ENCODE assay signal across 8 cellular contexts in the genomic region with DNA sequence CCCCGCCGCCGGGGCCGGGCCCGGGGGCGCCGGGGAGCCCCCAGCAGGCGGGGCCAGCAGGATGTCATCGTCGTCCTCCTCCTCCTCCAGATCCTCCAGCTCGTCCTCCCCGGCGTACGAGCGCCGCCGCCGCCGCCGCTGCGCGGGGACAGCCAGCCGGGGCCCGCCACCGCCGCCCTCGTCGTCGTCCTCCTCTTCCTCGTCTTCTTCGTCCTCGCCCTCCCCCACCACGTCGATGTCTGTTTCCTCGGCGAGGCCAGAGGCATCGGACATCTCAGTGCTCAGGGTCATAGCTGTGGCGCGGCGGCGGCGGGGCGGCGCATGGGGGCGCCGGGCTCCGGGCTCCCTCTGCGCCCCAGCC. TPM values are rescaled to one million over a fixed set of nuclear protein-coding genes. Genes with fewer than 3 reads are reported as not detected.
A peak's percentile ranks its signal among the peaks of the same experiment; 100 is the strongest.
DNase-seq lines count a peak whose midpoint lies in the region; ATAC-seq and TF ChIP-seq lines count a peak whose summit lies in the region.

No MANE protein-coding gene starts in this region.

- TF ChIP-seq POLR2A in HCT116 (IDR thresholded peaks at IDR 0.05; ENCODE audit: borderline replicate concordance, extremely low read depth, insufficient read depth, insufficient read length) (no peak), stomach (IDR thresholded peaks at IDR 0.05) (no peak)

- peak; percentile 36 for ATAC-seq in HCT116
- ATAC-seq in left cardiac atrium, result no peak
- no peak for ATAC-seq in HG03469 (IDR thresholded peaks at IDR 0.05; ENCODE audit: unreplicated experiment)

- H3K79me2 ChIP-seq in HCT116 (ENCODE audit: insufficient read depth, low read length), result peaks cover 21% of the 10 kb centered on the region

- TF ChIP-seq RAD21 in HCT116 (IDR thresholded peaks at IDR 0.05; ENCODE audit: low read depth), result no peak

- no peaks in the 10 kb centered on the region for H3K9me3 ChIP-seq in HCT116 (ENCODE audit: control insufficient read depth in 1 of 2, insufficient read depth in 1 of 2, low read depth in 1 of 2, low read length in 2 of 2)
- H3K9me3 ChIP-seq in stomach, result peaks cover 0 to 6% (median 0%) of the 10 kb centered on the region in 4 donors

- TF ChIP-seq CTCF in HCT116 (IDR thresholded peaks at IDR 0.05 in 2 of 3, conservative IDR thresholded peaks at IDR 0.05 in 1 of 3; ENCODE audit: borderline replicate concordance in 1 of 3, insufficient read depth in 1 of 3, low read depth in 2 of 3, low read length in 2 of 3) (no peak), WI38 (IDR thresholded peaks at IDR 0.05; ENCODE audit: low read depth, low read length) (no peak), stomach (IDR thresholded peaks at IDR 0.05) (no peak)

- peak overlapping the region; percentile 71 for H3K9ac ChIP-seq in HCT116 (ENCODE audit: low read length)

- DNase-seq in COLO668 (lab: John Stamatoyannopoulos, UW; ENCODE audit: unreplicated experiment) (peak; percentile 63), HCT116 (ENCODE audit: low read depth, low spot score) (no peak), left cardiac atrium (peak; percentile 21), stomach (no peak), inferior parietal cortex (ENCODE audit: extremely low spot score) (no peak), HCEC 1CT (no peak)

- RAD21 ChIA-PET in HCT116 (lab: Charles Lee; ENCODE audit: low non-redundant PET in 1 of 2, low total read pairs in 2 of 2, uncharacterized antibody in 2 of 2, unreplicated experiment in 2 of 2), result interaction anchor here in 1 of 2 experiments (0.9 to 1.0 kb wide), 2 partner anchors 230 to 232 kb away, joined by 4 to 7 read pairs; no protein-coding TSS in a partner anchor

- no peaks in the 10 kb centered on the region for H3K9me2 ChIP-seq in HCT116 (ENCODE audit: insufficient read depth)

- H3K36me3 ChIP-seq in HCT116 (ENCODE audit: control insufficient read depth in 1 of 2, insufficient read depth in 2 of 2, low read length in 2 of 2) (no peaks in the 10 kb centered on the region), stomach (no peaks in the 10 kb centered on the region)

- peak overlapping the region; percentile 74 for H3K4me2 ChIP-seq in HCT116 (ENCODE audit: low read length)

- H3K27me3 ChIP-seq in HCT116 (ENCODE audit: insufficient read depth, low read length) (no peaks in the 10 kb centered on the region), stomach (peaks cover 59 to 98% (median 93%) of the 10 kb centered on the region in 3 donors)

- WGBS in stomach, 5 donors, result 1 to 4% (median 2%) methylated on average over 25 to 48 of the region's 48 CpGs; no CpG with 5 or more reads in 1 of the 5 donors

- H2AFZ ChIP-seq in HCT116 (ENCODE audit: low read depth, low read length, poor library complexity, severe bottlenecking), result no peak overlapping the region

- peak overlapping the region; percentile 64 to 67 for H3K4me3 ChIP-seq in HCT116 (replicated peaks in 1 of 2; ENCODE audit: low read depth in 1 of 2, low read length in 2 of 2)
- peak overlapping the region; percentile 71 for H3K4me3 ChIP-seq in WI38 (ENCODE audit: low read depth, low read length)
- peak overlapping the region; percentile 33 to 61 (median 48) for H3K4me3 ChIP-seq in stomach

- H3K27ac ChIP-seq in HCT116 (ENCODE audit: low read depth, low read length) (peak overlapping the region; percentile 89), stomach (no peak overlapping the region)

- H4K20me1 ChIP-seq in HCT116 (ENCODE audit: insufficient read depth), result no peaks in the 10 kb centered on the region

- no TSS peak for BruUV-seq in HCT116 (replicated peaks; lab: Mats Ljungman, UMichigan)

- CTCF ChIA-PET in HCT116 (lab: Charles Lee), result interaction anchor here (0.9 to 2.9 kb wide), 4 partner anchors 11 to 232 kb away, joined by 3 to 23 read pairs (median 5); partner anchors contain the start of gene BTF3

- POLR2A ChIA-PET in HCT116 (lab: Charles Lee), result interaction anchor here (0.9 to 1.6 kb wide), 8 partner anchors 10 to 259 kb away, joined by 3 to 9 read pairs (median 4); partner anchors contain the start of gene BTF3

- intact Hi-C loops in HCT116 (cut with micrococcal nuclease) (loop anchor here (1.0 kb wide), 1 partner anchor 117 kb away; the partner anchor contains the start of genes ANKRA2 and UTP15), left cardiac atrium (cut with DNase I) (loop anchor here in 1 of 2 donors (10.0 kb wide), 1 partner anchor 233 kb away; no protein-coding TSS in a partner anchor), stomach (cut with DNase I; ENCODE audit: low total_unique reads) (loop anchor here (10.0 kb wide), 1 partner anchor 233 kb away; no protein-coding TSS in a partner anchor)

- peaks cover 12 to 29% of the 10 kb centered on the region in 2 experiments; a peak in 3 of 4 replicates for H3K4me1 ChIP-seq in HCT116 (ENCODE audit: control insufficient read depth in 1 of 2, insufficient read depth in 2 of 2, low read length in 2 of 2)
- peaks cover 23 to 42% (median 31%) of the 10 kb centered on the region in 4 donors for H3K4me1 ChIP-seq in stomach

- no peak for TF ChIP-seq EP300 in stomach (IDR thresholded peaks at IDR 0.05)

TF ChIP-seq in HCT116, 20 proteins besides CTCF, POLR2A, EP300 and RAD21:
- TF ChIP-seq EZH2phosphoT487 (IDR thresholded peaks at IDR 0.05; ENCODE audit: borderline replicate concordance) (no peak), SIN3A (IDR thresholded peaks at IDR 0.05; ENCODE audit: low read depth) (no peak), TCF7L2 (IDR thresholded peaks at IDR 0.05; ENCODE audit: borderline replicate concordance, extremely low read depth, insufficient read depth, insufficient read length) (no peak), ZFX (IDR thresholded peaks at IDR 0.05) (no peak), EZH2 (IDR thresholded peaks at IDR 0.05) (no peak), YY1 (IDR thresholded peaks at IDR 0.05; ENCODE audit: extremely low read depth, insufficient replicate concordance, low read depth, low read length) (no peak), EGR1 (IDR thresholded peaks at IDR 0.05; ENCODE audit: low read depth) (no peak), CEBPB (IDR thresholded peaks at IDR 0.05; ENCODE audit: low read depth) (no peak), SRF (IDR thresholded peaks at IDR 0.05; ENCODE audit: low read depth) (no peak), CBX3 (IDR thresholded peaks at IDR 0.05; ENCODE audit: low read depth) (no peak), FOSL1 (IDR thresholded peaks at IDR 0.05; ENCODE audit: low read depth) (no peak), ZNF274 (IDR thresholded peaks at IDR 0.05; ENCODE audit: low read depth, low read length) (no peak), SP1 (IDR thresholded peaks at IDR 0.05; ENCODE audit: low read depth) (no peak)
- TF ChIP-seq, protein P1, sequence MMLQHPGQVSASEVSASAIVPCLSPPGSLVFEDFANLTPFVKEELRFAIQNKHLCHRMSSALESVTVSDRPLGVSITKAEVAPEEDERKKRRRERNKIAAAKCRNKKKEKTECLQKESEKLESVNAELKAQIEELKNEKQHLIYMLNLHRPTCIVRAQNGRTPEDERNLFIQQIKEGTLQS (IDR thresholded peaks at IDR 0.05), result no peak
- TF ChIP-seq, protein P2, sequence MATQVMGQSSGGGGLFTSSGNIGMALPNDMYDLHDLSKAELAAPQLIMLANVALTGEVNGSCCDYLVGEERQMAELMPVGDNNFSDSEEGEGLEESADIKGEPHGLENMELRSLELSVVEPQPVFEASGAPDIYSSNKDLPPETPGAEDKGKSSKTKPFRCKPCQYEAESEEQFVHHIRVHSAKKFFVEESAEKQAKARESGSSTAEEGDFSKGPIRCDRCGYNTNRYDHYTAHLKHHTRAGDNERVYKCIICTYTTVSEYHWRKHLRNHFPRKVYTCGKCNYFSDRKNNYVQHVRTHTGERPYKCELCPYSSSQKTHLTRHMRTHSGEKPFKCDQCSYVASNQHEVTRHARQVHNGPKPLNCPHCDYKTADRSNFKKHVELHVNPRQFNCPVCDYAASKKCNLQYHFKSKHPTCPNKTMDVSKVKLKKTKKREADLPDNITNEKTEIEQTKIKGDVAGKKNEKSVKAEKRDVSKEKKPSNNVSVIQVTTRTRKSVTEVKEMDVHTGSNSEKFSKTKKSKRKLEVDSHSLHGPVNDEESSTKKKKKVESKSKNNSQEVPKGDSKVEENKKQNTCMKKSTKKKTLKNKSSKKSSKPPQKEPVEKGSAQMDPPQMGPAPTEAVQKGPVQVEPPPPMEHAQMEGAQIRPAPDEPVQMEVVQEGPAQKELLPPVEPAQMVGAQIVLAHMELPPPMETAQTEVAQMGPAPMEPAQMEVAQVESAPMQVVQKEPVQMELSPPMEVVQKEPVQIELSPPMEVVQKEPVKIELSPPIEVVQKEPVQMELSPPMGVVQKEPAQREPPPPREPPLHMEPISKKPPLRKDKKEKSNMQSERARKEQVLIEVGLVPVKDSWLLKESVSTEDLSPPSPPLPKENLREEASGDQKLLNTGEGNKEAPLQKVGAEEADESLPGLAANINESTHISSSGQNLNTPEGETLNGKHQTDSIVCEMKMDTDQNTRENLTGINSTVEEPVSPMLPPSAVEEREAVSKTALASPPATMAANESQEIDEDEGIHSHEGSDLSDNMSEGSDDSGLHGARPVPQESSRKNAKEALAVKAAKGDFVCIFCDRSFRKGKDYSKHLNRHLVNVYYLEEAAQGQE (IDR thresholded peaks at IDR 0.05; ENCODE audit: low read depth), result no peak

RNA-seq across cellular contexts. Expression of gene FOXD1, which starts 0.5 kb away (rescaled TPM):
- total RNA-seq in HCT116 (2021; ENCODE audit: unreplicated experiment), result 26.8 TPM
- polyA plus RNA-seq in HCT116 (2012), result 14.1 and 15.8 TPM in 2 replicates
- total RNA-seq in left cardiac atrium, result under 1 TPM; 0.09 to 0.10 TPM
- total RNA-seq in stomach, result under 1 TPM in 1 of 5 donors, not detected in 4; 0.18 TPM
- polyA plus RNA-seq in stomach, result under 1 TPM in 2 of 3 donors, not detected in 1; 0.19 to 0.28 TPM

RNA-seq across cellular contexts. Expression of gene BTF3, which starts 50.2 kb away (rescaled TPM):
- total RNA-seq in HCT116 (2021; ENCODE audit: unreplicated experiment), result 868 TPM
- polyA plus RNA-seq in HCT116 (2012), result 624 and 797 TPM in 2 replicates
- 100 to 1,000 TPM; 357 to 364 TPM for total RNA-seq in left cardiac atrium
- total RNA-seq in stomach, result 100 to 1,000 TPM; 154 to 498 (median 339) TPM
- polyA plus RNA-seq in stomach, result 1,000 to 10,000 TPM in 1 of 3 donors, 100 to 1,000 TPM in 2; 692 to 1,046 (median 765) TPM

Comparison
In these comparisons a context has a peak if more than half of its experiments do, and no peak if none do; other contexts are left out.
1. DNase-seq: peak in COLO668 (single experiment) and left cardiac atrium (single experiment); none in HCT116 (single experiment), stomach (single experiment), inferior parietal cortex (single experiment) and HCEC 1CT (single experiment).
2. RNA of gene FOXD1, which starts 0.5 kb away (total RNA-seq): 26.8 TPM in HCT116 (single experiment); 0.09 to 0.10 TPM in left cardiac atrium and 0.18 TPM in stomach; every median in the first group is over 10 times any median in the second.
3. Peak in every context shown above with its lines, with median percentiles within 50 percentile points of each other: H3K4me3 ChIP-seq.